In the genomic region with DNA sequence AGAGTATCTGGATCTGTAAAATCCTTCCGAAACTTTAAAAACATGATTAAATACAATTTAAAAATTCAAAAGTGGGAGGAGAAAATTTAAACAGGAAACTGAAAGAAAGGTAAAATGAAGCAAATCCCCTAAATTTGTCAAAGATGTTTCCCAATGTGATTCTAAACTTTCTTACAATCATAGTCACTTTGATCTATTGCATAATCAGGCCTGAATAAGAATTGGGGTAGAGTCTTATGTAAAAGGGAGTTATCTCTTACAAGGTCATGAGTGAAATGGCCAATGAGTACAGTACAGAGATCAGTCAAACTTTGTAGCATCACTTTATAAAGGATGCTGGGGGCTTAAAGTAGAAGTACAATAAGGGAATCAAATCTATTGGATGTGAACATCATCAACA, we compare ENCODE assay signal across 6 cellular contexts.
"Had no signal": no experiment of that assay in that cellular context is flagged by ENCODE, and none has a peak within 500 bp of the region (broad histone marks: within the 10 kb centered on the region; RNA-seq: fewer than 3 reads in every experiment).

No MANE protein-coding gene starts in this region.

- H3K4me3 ChIP-seq: K562 had no signal

- FAIRE-seq: HTR-8/SVneo, K562 had no signal

- H3K9ac ChIP-seq: KMS-11 had no signal

- ATAC-seq: K562 had no signal

- DNase-seq: KBM-7, KG1 had no signal

- H3K27ac ChIP-seq: HL-60, KMS-11 had no signal

- H3K4me2 ChIP-seq: KMS-11 had no signal
